Comparison of ENCODE assay signal across 9 cellular contexts in genomic region chr19:10107254-10107653, GRCh38. TPM values are rescaled to one million over a fixed set of nuclear protein-coding genes. Genes with fewer than 3 reads are reported as not detected.
DNase-seq lines count a peak whose midpoint lies in the region; ATAC-seq, FAIRE-seq and TF ChIP-seq lines count a peak whose summit lies in the region.
"Had no signal": no experiment of that assay in that cellular context is flagged by ENCODE, and none has a peak within 500 bp of the region (broad histone marks: within the 10 kb centered on the region; RNA-seq: fewer than 3 reads in every experiment).

No MANE protein-coding gene starts in this region.

- H2BK5ac ChIP-seq in mesenchymal stem cell (ENCODE audit: low read depth, low read length, poor library complexity, severe bottlenecking) = no peak overlapping the region

- no peak overlapping the region for H4K91ac ChIP-seq in mesenchymal stem cell (ENCODE audit: low read length)

- ATAC-seq in left ventricle myocardium superior = no peak

- intact Hi-C loops in left ventricle myocardium superior (cut with micrococcal nuclease) (no loop called here), ovary (cut with DNase I) (loop anchor here in 1 of 4 donors (10.0 kb wide), 1 partner anchor 138 kb away; no protein-coding TSS in a partner anchor), prostate gland (cut with DNase I) (no loop called here)

- H2AK5ac ChIP-seq in mesenchymal stem cell (ENCODE audit: low read length, severe bottlenecking) = peak overlapping the region; percentile 2

- H3K27me3 Mint-ChIP-seq in brain = peaks cover 4% of the 10 kb centered on the region

- TF ChIP-seq POLR2A in ovary (IDR thresholded peaks at IDR 0.05) (no peak), prostate gland (IDR thresholded peaks at IDR 0.05) (no peak)

- peaks cover 37% of the 10 kb centered on the region for H3K36me3 Mint-ChIP-seq in brain

- no peak overlapping the region for H2BK15ac ChIP-seq in mesenchymal stem cell (ENCODE audit: low read depth, poor library complexity, severe bottlenecking)

- WGBS in mesenchymal stem cell = 86% methylated on average over 10 of the region's 10 CpGs
- WGBS in ovary, 3 donors = 65 to 82% (median 71%) methylated on average over 10 of the region's 10 CpGs
- 78% methylated on average over 10 of the region's 10 CpGs for WGBS in prostate gland

- H3K4me1 ChIP-seq in right atrium auricular region (peaks cover 0 to 23% of the 10 kb centered on the region in 2 donors), mesenchymal stem cell (ENCODE audit: control insufficient read depth, insufficient read depth, low read depth, low read length) (peaks cover 16% of the 10 kb centered on the region), ovary (ENCODE audit: insufficient read depth) (peaks cover 2% of the 10 kb centered on the region), prostate gland (replicated peaks) (peaks cover 6% of the 10 kb centered on the region)

- H3K4me1 Mint-ChIP-seq in brain = peaks cover 28% of the 10 kb centered on the region

- H3K18ac ChIP-seq in mesenchymal stem cell (ENCODE audit: low read depth in 1 of 2, low read length in 2 of 2) = no peak overlapping the region

- no peak overlapping the region for H3K27ac ChIP-seq in right atrium auricular region
- no peak overlapping the region for H3K27ac ChIP-seq in mesenchymal stem cell (ENCODE audit: low read length, poor library complexity, severe bottlenecking)
- no peak overlapping the region for H3K27ac ChIP-seq in ovary
- no peak overlapping the region for H3K27ac ChIP-seq in prostate gland

- peak overlapping the region; percentile 70 to 88 for H3K4me3 ChIP-seq in right atrium auricular region
- H3K4me3 ChIP-seq in mesenchymal stem cell (ENCODE audit: insufficient read depth in 1 of 2, low read depth in 1 of 2, low read length in 2 of 2) = peak overlapping the region in 1 of 2 experiments; percentile 94
- H3K4me3 ChIP-seq in ovary = no peak overlapping the region
- peak overlapping the region in 1 of 2 donors; percentile 66 for H3K4me3 ChIP-seq in prostate gland

- no peaks in the 10 kb centered on the region for H3K27me3 ChIP-seq in right atrium auricular region
- H3K27me3 ChIP-seq in mesenchymal stem cell (ENCODE audit: control insufficient read depth in 1 of 2, insufficient read depth in 1 of 2, low read length in 2 of 2) = peaks cover 0 to 4% of the 10 kb centered on the region in 2 experiments
- H3K27me3 ChIP-seq in ovary = no peaks in the 10 kb centered on the region
- no peaks in the 10 kb centered on the region for H3K27me3 ChIP-seq in prostate gland (replicated peaks; ENCODE audit: insufficient read depth)
- H3K27me3 ChIP-seq: neutrophil had no signal

- H3K4me2 ChIP-seq in mesenchymal stem cell (ENCODE audit: low read length, poor library complexity, severe bottlenecking) = peak overlapping the region; percentile 75

- no peaks in the 10 kb centered on the region for H3K9me3 ChIP-seq in right atrium auricular region
- H3K9me3 ChIP-seq in mesenchymal stem cell (ENCODE audit: control insufficient read depth, low read length) = no peaks in the 10 kb centered on the region
- H3K9me3 ChIP-seq in ovary = no peaks in the 10 kb centered on the region
- H3K9me3 ChIP-seq in prostate gland = no peaks in the 10 kb centered on the region
- H3K9me3 ChIP-seq: neutrophil had no signal

- DNase-seq in right atrium auricular region (ENCODE audit: low spot score) (no peak), left ventricle myocardium superior (no peak), mesenchymal stem cell (no peak), ovary (no peak), urothelium cell line (ENCODE audit: low spot score) (no peak), glomerular visceral epithelial cell (ENCODE audit: extremely low spot score) (no peak), prostate gland (ENCODE audit: low spot score) (no peak)

- H3K79me1 ChIP-seq in mesenchymal stem cell (replicated peaks; ENCODE audit: low read length, poor library complexity, severe bottlenecking) = peaks cover 34% of the 10 kb centered on the region

- no peak overlapping the region for H2AFZ ChIP-seq in mesenchymal stem cell (ENCODE audit: low read depth, low read length)

- H3K9me3 Mint-ChIP-seq in brain = no peaks in the 10 kb centered on the region

- H3K23ac ChIP-seq in mesenchymal stem cell (ENCODE audit: low read length in 2 of 2) = no peak overlapping the region

- TF ChIP-seq CTCF in right atrium auricular region (IDR thresholded peaks at IDR 0.05) (no peak), brain (conservative IDR thresholded peaks at IDR 0.05) (no peak), ovary (IDR thresholded peaks at IDR 0.05) (no peak), prostate gland (IDR thresholded peaks at IDR 0.05) (no peak)

- no peak overlapping the region for H2BK12ac ChIP-seq in mesenchymal stem cell (ENCODE audit: low read length in 2 of 2)

- no peak overlapping the region for H3K14ac ChIP-seq in mesenchymal stem cell (ENCODE audit: low read length in 2 of 2)

- FAIRE-seq in urothelium cell line (lab: Jason Lieb, UNC) = no peak

- H3K36me3 ChIP-seq in right atrium auricular region = peaks cover 45% of the 10 kb centered on the region
- peaks cover 46 to 48% of the 10 kb centered on the region in 2 experiments for H3K36me3 ChIP-seq in mesenchymal stem cell (ENCODE audit: control insufficient read depth in 1 of 2, insufficient read depth in 2 of 2, low read depth in 1 of 2, low read length in 2 of 2)
- no peaks in the 10 kb centered on the region for H3K36me3 ChIP-seq in ovary
- peaks cover 17 to 21% of the 10 kb centered on the region in 2 donors for H3K36me3 ChIP-seq in prostate gland

- peak overlapping the region; percentile 87 to 92 (median 89) for H3K4me3 Mint-ChIP-seq in brain

- H3K4ac ChIP-seq in mesenchymal stem cell (ENCODE audit: low read depth in 1 of 2, low read length in 2 of 2) = no peak overlapping the region

- peak overlapping the region; percentile 59 to 95 (median 82) for H3K27ac Mint-ChIP-seq in brain

- H4K8ac ChIP-seq in mesenchymal stem cell (ENCODE audit: low read length) = no peak overlapping the region

- peak overlapping the region; percentile 92 for H3K9ac ChIP-seq in mesenchymal stem cell (ENCODE audit: low read length)

- no peak for TF ChIP-seq EP300 in ovary (IDR thresholded peaks at IDR 0.05)

- H2BK120ac ChIP-seq in mesenchymal stem cell (ENCODE audit: low read depth, low read length) = no peak overlapping the region

RNA-seq across cellular contexts. Expression of gene PPAN, which starts 1.1 kb away (rescaled TPM):
- total RNA-seq in right atrium auricular region = 10 to 100 TPM; 12.7 to 23.2 TPM
- total RNA-seq in left ventricle myocardium superior = 21.4 TPM
- polyA plus RNA-seq in brain (ENCODE audit: insufficient read depth, low read depth, low replicate concordance) = 27.7 TPM
- polyA plus RNA-seq in mesenchymal stem cell (2013, experiment 1 of 2) = 15.8 TPM
- 15.0 TPM for polyA plus RNA-seq in mesenchymal stem cell (2013, experiment 2 of 2)
- total RNA-seq in ovary = 10 to 100 TPM; 21.0 to 58.3 (median 44.4) TPM
- 10 to 100 TPM in 1 of 2 donors, 1 to 10 TPM in 1; 6.2 to 33.3 TPM for polyA plus RNA-seq in ovary
- total RNA-seq in prostate gland = 10 to 100 TPM; 27.6 to 47.2 TPM

RNA-seq across cellular contexts. Expression of gene P2RY11, which starts 4.2 kb away (rescaled TPM):
- total RNA-seq in right atrium auricular region (1 to 10 TPM in 1 of 2 donors, under 1 TPM in 1; 0.30 to 3.9 TPM), left ventricle myocardium superior (4.2 TPM), ovary (10 to 100 TPM in 5 of 7 donors, 1 to 10 TPM in 2; 5.5 to 18.5 (median 14.4) TPM), prostate gland (10 to 100 TPM in 1 of 2 donors, 1 to 10 TPM in 1; 9.2 to 20.8 TPM)
- polyA plus RNA-seq in brain (ENCODE audit: insufficient read depth, low read depth, low replicate concordance) (10.4 TPM), ovary (1 to 10 TPM; 2.1 to 8.7 TPM)
- polyA plus RNA-seq in mesenchymal stem cell (2013, experiment 1 of 2) = 3.2 TPM
- 3.4 TPM for polyA plus RNA-seq in mesenchymal stem cell (2013, experiment 2 of 2)

RNA-seq across cellular contexts. Expression of gene ANGPTL6, which starts 4.8 kb away (rescaled TPM):
- total RNA-seq in right atrium auricular region (under 1 TPM in 1 of 2 donors, not detected in 1; 0.31 TPM), left ventricle myocardium superior (not detected), ovary (under 1 TPM in 6 of 7 donors, not detected in 1; 0.15 to 0.80 (median 0.38) TPM), prostate gland (1 to 10 TPM in 1 of 2 donors, not detected in 1; 2.4 TPM)
- polyA plus RNA-seq in brain (ENCODE audit: insufficient read depth, low read depth, low replicate concordance) (1.1 TPM), ovary (1 to 10 TPM in 1 of 2 donors, under 1 TPM in 1; 0.10 to 1.4 TPM)
- polyA plus RNA-seq in mesenchymal stem cell (2013, experiment 1 of 2) = 0.11 TPM
- 0.16 TPM for polyA plus RNA-seq in mesenchymal stem cell (2013, experiment 2 of 2)

RNA-seq across cellular contexts. Expression of gene EIF3G, which starts 12.4 kb away (rescaled TPM):
- total RNA-seq in right atrium auricular region = 100 to 1,000 TPM; 163 to 240 TPM
- 179 TPM for total RNA-seq in left ventricle myocardium superior
- 344 TPM for polyA plus RNA-seq in brain (ENCODE audit: insufficient read depth, low read depth, low replicate concordance)
- polyA plus RNA-seq in mesenchymal stem cell (2013, experiment 1 of 2) = 167 TPM
- 162 TPM for polyA plus RNA-seq in mesenchymal stem cell (2013, experiment 2 of 2)
- 100 to 1,000 TPM; 284 to 375 (median 298) TPM for total RNA-seq in ovary
- 100 to 1,000 TPM; 293 to 311 TPM for polyA plus RNA-seq in ovary
- 100 to 1,000 TPM; 264 to 300 TPM for total RNA-seq in prostate gland

RNA-seq across cellular contexts. Expression of gene SHFL, which starts 21.1 kb away (rescaled TPM):
- total RNA-seq in right atrium auricular region (10 to 100 TPM; 11.6 to 16.8 TPM), left ventricle myocardium superior (8.2 TPM), ovary (10 to 100 TPM; 34.0 to 49.5 (median 40.2) TPM), prostate gland (10 to 100 TPM; 23.5 to 36.0 TPM)
- polyA plus RNA-seq in brain (ENCODE audit: insufficient read depth, low read depth, low replicate concordance) (29.1 TPM), ovary (10 to 100 TPM; 39.0 to 42.1 TPM)
- 41.6 TPM for polyA plus RNA-seq in mesenchymal stem cell (2013, experiment 1 of 2)
- 41.6 TPM for polyA plus RNA-seq in mesenchymal stem cell (2013, experiment 2 of 2)
